Comparison of ENCODE assay signal across 1 cellular context in genomic region chr2:222866358-222866960, GRCh38.
TF ChIP-seq lines count a peak whose summit lies in the region.

No MANE protein-coding gene starts in this region.

TF ChIP-seq in HepG2, 621 proteins besides CTCF, POLR2A, EP300 and RAD21 (continued from another document):
- TF ChIP-seq ZBTB26 (CRISPR knock-in tag; IDR thresholded peaks at IDR 0.05; ENCODE audit: borderline replicate concordance) (0 out of 2 replicates have a peak, but pooled peaks have one; percentile 51), CBX2 (IDR thresholded peaks at IDR 0.05; ENCODE audit: low read depth, low read length) (no peak), CBX2 (CRISPR knock-in tag; IDR thresholded peaks at IDR 0.05; ENCODE audit: low read depth) (no peak), ZNF18 (CRISPR knock-in tag; IDR thresholded peaks at IDR 0.05; ENCODE audit: insufficient replicate concordance) (no peak), ZNF7 (CRISPR knock-in tag; IDR thresholded peaks at IDR 0.05) (0 out of 2 replicates have a peak, but pooled peaks have one; percentile 13), BCL6 (CRISPR knock-in tag; IDR thresholded peaks at IDR 0.05) (peak; percentile 9; the same call in 1 of the 2 replicates), CHD2 (IDR thresholded peaks at IDR 0.05; ENCODE audit: low read depth, low read length) (no peak), CEBPZ (IDR thresholded peaks at IDR 0.05; ENCODE audit: low read length) (no peak), ZFX (CRISPR knock-in tag; IDR thresholded peaks at IDR 0.05; ENCODE audit: low read depth) (no peak), ZBTB25 (CRISPR knock-in tag; IDR thresholded peaks at IDR 0.05) (no peak), GFI1 (CRISPR knock-in tag; IDR thresholded peaks at IDR 0.05; ENCODE audit: borderline replicate concordance) (0 out of 2 replicates have a peak, but pooled peaks have one; percentile 3), ZBTB33 (CRISPR knock-in tag; IDR thresholded peaks at IDR 0.05) (no peak), GATAD2A (CRISPR knock-in tag; IDR thresholded peaks at IDR 0.05) (0 out of 2 replicates have a peak, but pooled peaks have one; percentile 15), GMEB2 (CRISPR knock-in tag; IDR thresholded peaks at IDR 0.05; ENCODE audit: low read depth) (no peak), AFF4 (CRISPR knock-in tag; IDR thresholded peaks at IDR 0.05) (0 out of 2 replicates have a peak, but pooled peaks have one; percentile 9), ARID4A (CRISPR knock-in tag; IDR thresholded peaks at IDR 0.05; ENCODE audit: borderline replicate concordance) (peak; percentile 52; the same call in 1 of the 2 replicates), REL (CRISPR knock-in tag; conservative IDR thresholded peaks at IDR 0.05) (no peak), ZNF790 (CRISPR knock-in tag; IDR thresholded peaks at IDR 0.05; ENCODE audit: borderline replicate concordance) (no peak), CEBPG (CRISPR knock-in tag; IDR thresholded peaks at IDR 0.05) (0 out of 2 replicates have a peak, but pooled peaks have one; percentile 28), ZNF749 (CRISPR knock-in tag; IDR thresholded peaks at IDR 0.05; ENCODE audit: borderline replicate concordance) (no peak), RBM22 (optimal IDR thresholded peaks at IDR 0.05; ENCODE audit: low read length) (peak; percentile 82), ZSCAN31 (CRISPR knock-in tag; IDR thresholded peaks at IDR 0.05; ENCODE audit: low read depth) (0 out of 2 replicates have a peak, but pooled peaks have one; percentile 27), HNF4A (CRISPR knock-in tag; IDR thresholded peaks at IDR 0.05) (peak; percentile 69), PRDM4 (CRISPR knock-in tag; IDR thresholded peaks at IDR 0.05; ENCODE audit: borderline replicate concordance) (no peak), ZNF652 (CRISPR knock-in tag; IDR thresholded peaks at IDR 0.05; ENCODE audit: borderline replicate concordance, low read depth) (no peak; the same call in 1 of the 2 replicates), NFIC (IDR thresholded peaks at IDR 0.05; ENCODE audit: low read length) (no peak)
